ENCODE assay signal across 2 cellular contexts in the genomic region with DNA sequence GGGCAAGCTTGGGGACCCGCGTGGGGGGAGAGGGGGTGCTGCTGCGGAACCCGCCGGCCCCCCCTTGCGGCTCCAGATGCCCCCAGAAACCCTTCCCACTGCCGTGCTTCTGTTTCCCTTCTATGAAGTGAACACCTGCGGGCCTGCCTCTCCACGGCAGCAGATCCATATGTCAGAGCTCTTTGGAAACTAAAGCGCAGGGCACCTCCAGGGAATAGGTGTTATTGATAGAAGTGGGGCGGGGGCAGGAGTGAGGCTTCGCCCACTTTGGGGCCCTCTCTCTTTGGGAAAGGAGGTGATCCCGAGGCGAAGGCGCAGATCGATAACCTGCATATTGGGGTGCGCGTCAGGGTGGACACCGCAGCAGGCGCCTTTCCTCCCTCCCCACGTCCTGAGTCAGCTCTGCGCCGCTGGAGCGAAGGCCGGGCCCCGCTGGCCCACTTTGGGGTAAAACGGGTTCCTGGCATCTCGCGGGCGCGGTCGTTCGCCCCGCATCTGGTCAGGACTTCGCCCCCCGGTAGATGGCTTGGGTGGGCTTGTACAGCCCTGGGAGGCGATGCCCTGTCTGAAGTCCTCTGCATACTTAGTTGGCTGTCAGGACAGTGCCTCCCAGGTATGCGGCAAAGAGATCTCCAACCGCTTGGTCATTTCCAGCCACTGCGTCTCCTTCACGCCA.
TF ChIP-seq lines count a peak whose summit lies in the region.

No MANE protein-coding gene starts in this region.

TF ChIP-seq in K562, 482 proteins besides CTCF, POLR2A, EP300 and RAD21 (continues in another document):
- no peak for TF ChIP-seq ESRRA (IDR thresholded peaks at IDR 0.05; ENCODE audit: borderline replicate concordance, low read depth)
- TF ChIP-seq, protein P1, sequence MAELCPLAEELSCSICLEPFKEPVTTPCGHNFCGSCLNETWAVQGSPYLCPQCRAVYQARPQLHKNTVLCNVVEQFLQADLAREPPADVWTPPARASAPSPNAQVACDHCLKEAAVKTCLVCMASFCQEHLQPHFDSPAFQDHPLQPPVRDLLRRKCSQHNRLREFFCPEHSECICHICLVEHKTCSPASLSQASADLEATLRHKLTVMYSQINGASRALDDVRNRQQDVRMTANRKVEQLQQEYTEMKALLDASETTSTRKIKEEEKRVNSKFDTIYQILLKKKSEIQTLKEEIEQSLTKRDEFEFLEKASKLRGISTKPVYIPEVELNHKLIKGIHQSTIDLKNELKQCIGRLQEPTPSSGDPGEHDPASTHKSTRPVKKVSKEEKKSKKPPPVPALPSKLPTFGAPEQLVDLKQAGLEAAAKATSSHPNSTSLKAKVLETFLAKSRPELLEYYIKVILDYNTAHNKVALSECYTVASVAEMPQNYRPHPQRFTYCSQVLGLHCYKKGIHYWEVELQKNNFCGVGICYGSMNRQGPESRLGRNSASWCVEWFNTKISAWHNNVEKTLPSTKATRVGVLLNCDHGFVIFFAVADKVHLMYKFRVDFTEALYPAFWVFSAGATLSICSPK (IDR thresholded peaks at IDR 0.05; ENCODE audit: borderline replicate concordance), result no peak
- no peak for TF ChIP-seq NCOA2 (IDR thresholded peaks at IDR 0.05; ENCODE audit: partially characterized antibody in 2 of 2)
- TF ChIP-seq, protein P2, sequence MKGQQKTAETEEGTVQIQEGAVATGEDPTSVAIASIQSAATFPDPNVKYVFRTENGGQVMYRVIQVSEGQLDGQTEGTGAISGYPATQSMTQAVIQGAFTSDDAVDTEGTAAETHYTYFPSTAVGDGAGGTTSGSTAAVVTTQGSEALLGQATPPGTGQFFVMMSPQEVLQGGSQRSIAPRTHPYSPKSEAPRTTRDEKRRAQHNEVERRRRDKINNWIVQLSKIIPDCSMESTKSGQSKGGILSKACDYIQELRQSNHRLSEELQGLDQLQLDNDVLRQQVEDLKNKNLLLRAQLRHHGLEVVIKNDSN (CRISPR knock-in tag; IDR thresholded peaks at IDR 0.05), result peak; percentile 17; the same call in 1 of the 2 replicates
- TF ChIP-seq ZNF232 (CRISPR knock-in tag; IDR thresholded peaks at IDR 0.05), result 0 out of 2 replicates have a peak, but pooled peaks have one; percentile 30
- 0 out of 2 replicates have a peak, but pooled peaks have one; percentile 11 for TF ChIP-seq HLTF (IDR thresholded peaks at IDR 0.05)
- TF ChIP-seq PHTF2 (CRISPR knock-in tag; IDR thresholded peaks at IDR 0.05), result no peak
- TF ChIP-seq TOE1 (IDR thresholded peaks at IDR 0.05; ENCODE audit: borderline replicate concordance), result 0 out of 2 replicates have a peak, but pooled peaks have one; percentile 38
- TF ChIP-seq TOE1 (CRISPR knock-in tag; IDR thresholded peaks at IDR 0.05; ENCODE audit: borderline replicate concordance, low read depth), result 0 out of 2 replicates have a peak, but pooled peaks have one; percentile 35
- peak; percentile 89 for TF ChIP-seq BRD4 (IDR thresholded peaks at IDR 0.05)
- TF ChIP-seq RBM22 (IDR thresholded peaks at IDR 0.05; ENCODE audit: low read depth, low read length, poor library complexity, severe bottlenecking), result peak; percentile 85
- TF ChIP-seq, protein P3, sequence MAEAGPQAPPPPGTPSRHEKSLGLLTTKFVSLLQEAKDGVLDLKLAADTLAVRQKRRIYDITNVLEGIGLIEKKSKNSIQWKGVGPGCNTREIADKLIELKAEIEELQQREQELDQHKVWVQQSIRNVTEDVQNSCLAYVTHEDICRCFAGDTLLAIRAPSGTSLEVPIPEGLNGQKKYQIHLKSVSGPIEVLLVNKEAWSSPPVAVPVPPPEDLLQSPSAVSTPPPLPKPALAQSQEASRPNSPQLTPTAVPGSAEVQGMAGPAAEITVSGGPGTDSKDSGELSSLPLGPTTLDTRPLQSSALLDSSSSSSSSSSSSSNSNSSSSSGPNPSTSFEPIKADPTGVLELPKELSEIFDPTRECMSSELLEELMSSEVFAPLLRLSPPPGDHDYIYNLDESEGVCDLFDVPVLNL (CRISPR knock-in tag; IDR thresholded peaks at IDR 0.05; ENCODE audit: low read depth), result 0 out of 2 replicates have a peak, but pooled peaks have one; percentile 60
- TF ChIP-seq FIP1L1 (IDR thresholded peaks at IDR 0.05; ENCODE audit: low read depth, low read length, poor library complexity, severe bottlenecking), result no peak
- TF ChIP-seq POLR2B (IDR thresholded peaks at IDR 0.05; ENCODE audit: low read depth, partially characterized antibody), result peak; percentile 0
- peak; percentile 32 for TF ChIP-seq TAF9B (IDR thresholded peaks at IDR 0.05; ENCODE audit: partially characterized antibody)
- TF ChIP-seq, protein P4, sequence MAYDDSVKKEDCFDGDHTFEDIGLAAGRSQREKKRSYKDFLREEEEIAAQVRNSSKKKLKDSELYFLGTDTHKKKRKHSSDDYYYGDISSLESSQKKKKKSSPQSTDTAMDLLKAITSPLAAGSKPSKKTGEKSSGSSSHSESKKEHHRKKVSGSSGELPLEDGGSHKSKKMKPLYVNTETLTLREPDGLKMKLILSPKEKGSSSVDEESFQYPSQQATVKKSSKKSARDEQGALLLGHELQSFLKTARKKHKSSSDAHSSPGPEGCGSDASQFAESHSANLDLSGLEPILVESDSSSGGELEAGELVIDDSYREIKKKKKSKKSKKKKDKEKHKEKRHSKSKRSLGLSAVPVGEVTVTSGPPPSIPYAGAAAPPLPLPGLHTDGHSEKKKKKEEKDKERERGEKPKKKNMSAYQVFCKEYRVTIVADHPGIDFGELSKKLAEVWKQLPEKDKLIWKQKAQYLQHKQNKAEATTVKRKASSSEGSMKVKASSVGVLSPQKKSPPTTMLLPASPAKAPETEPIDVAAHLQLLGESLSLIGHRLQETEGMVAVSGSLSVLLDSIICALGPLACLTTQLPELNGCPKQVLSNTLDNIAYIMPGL (CRISPR knock-in tag; IDR thresholded peaks at IDR 0.05), result peak; percentile 3; the same call in 1 of the 2 replicates
- TF ChIP-seq PHB (CRISPR knock-in tag; IDR thresholded peaks at IDR 0.05), result 0 out of 2 replicates have a peak, but pooled peaks have one; percentile 54
- TF ChIP-seq RBBP5 (IDR thresholded peaks at IDR 0.05; ENCODE audit: borderline replicate concordance, insufficient read depth, low read length, poor library complexity, severe bottlenecking), result peak; percentile 22
- no peak for TF ChIP-seq PHF20 (IDR thresholded peaks at IDR 0.05; ENCODE audit: partially characterized antibody)
- TF ChIP-seq FOXJ2 (tag; IDR thresholded peaks at IDR 0.05), result no peak
- TF ChIP-seq ETV6 (IDR thresholded peaks at IDR 0.05; ENCODE audit: borderline replicate concordance in 1 of 2, low read depth in 2 of 2, low read length in 1 of 2), result no peak
- TF ChIP-seq ETV6 (CRISPR knock-in tag; IDR thresholded peaks at IDR 0.05; ENCODE audit: borderline replicate concordance), result 0 out of 2 replicates have a peak, but pooled peaks have one; percentile 37
- no peak for TF ChIP-seq PRMT5 (CRISPR knock-in tag; IDR thresholded peaks at IDR 0.05)
- TF ChIP-seq SLC30A9 (CRISPR knock-in tag; IDR thresholded peaks at IDR 0.05), result 0 out of 2 replicates have a peak, but pooled peaks have one; percentile 73
- TF ChIP-seq ZNF12 (CRISPR knock-in tag; IDR thresholded peaks at IDR 0.05), result 0 out of 2 replicates have a peak, but pooled peaks have one; percentile 54
- TF ChIP-seq, protein P5, sequence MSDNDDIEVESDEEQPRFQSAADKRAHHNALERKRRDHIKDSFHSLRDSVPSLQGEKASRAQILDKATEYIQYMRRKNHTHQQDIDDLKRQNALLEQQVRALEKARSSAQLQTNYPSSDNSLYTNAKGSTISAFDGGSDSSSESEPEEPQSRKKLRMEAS (CRISPR knock-in tag; IDR thresholded peaks at IDR 0.05), result peak; percentile 11; the same call in 1 of the 2 replicates
- no peak for TF ChIP-seq TAL1 (IDR thresholded peaks at IDR 0.05)
- TF ChIP-seq ZNF316 (IDR thresholded peaks at IDR 0.05), result peak; percentile 10; the same call in 1 of the 2 replicates
- peak; percentile 91 for TF ChIP-seq RBFOX2 (IDR thresholded peaks at IDR 0.05; ENCODE audit: low read depth, low read length)

TF ChIP-seq in HepG2, 621 proteins besides CTCF, POLR2A, EP300 and RAD21 (continues in another document):
- TF ChIP-seq ZNF143 (CRISPR knock-in tag; IDR thresholded peaks at IDR 0.05), result no peak
- TF ChIP-seq, protein P6, sequence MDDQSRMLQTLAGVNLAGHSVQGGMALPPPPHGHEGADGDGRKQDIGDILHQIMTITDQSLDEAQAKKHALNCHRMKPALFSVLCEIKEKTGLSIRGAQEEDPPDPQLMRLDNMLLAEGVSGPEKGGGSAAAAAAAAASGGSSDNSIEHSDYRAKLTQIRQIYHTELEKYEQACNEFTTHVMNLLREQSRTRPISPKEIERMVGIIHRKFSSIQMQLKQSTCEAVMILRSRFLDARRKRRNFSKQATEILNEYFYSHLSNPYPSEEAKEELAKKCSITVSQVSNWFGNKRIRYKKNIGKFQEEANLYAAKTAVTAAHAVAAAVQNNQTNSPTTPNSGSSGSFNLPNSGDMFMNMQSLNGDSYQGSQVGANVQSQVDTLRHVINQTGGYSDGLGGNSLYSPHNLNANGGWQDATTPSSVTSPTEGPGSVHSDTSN (CRISPR knock-in tag; IDR thresholded peaks at IDR 0.05; ENCODE audit: borderline replicate concordance), result no peak
- TF ChIP-seq, protein P7, sequence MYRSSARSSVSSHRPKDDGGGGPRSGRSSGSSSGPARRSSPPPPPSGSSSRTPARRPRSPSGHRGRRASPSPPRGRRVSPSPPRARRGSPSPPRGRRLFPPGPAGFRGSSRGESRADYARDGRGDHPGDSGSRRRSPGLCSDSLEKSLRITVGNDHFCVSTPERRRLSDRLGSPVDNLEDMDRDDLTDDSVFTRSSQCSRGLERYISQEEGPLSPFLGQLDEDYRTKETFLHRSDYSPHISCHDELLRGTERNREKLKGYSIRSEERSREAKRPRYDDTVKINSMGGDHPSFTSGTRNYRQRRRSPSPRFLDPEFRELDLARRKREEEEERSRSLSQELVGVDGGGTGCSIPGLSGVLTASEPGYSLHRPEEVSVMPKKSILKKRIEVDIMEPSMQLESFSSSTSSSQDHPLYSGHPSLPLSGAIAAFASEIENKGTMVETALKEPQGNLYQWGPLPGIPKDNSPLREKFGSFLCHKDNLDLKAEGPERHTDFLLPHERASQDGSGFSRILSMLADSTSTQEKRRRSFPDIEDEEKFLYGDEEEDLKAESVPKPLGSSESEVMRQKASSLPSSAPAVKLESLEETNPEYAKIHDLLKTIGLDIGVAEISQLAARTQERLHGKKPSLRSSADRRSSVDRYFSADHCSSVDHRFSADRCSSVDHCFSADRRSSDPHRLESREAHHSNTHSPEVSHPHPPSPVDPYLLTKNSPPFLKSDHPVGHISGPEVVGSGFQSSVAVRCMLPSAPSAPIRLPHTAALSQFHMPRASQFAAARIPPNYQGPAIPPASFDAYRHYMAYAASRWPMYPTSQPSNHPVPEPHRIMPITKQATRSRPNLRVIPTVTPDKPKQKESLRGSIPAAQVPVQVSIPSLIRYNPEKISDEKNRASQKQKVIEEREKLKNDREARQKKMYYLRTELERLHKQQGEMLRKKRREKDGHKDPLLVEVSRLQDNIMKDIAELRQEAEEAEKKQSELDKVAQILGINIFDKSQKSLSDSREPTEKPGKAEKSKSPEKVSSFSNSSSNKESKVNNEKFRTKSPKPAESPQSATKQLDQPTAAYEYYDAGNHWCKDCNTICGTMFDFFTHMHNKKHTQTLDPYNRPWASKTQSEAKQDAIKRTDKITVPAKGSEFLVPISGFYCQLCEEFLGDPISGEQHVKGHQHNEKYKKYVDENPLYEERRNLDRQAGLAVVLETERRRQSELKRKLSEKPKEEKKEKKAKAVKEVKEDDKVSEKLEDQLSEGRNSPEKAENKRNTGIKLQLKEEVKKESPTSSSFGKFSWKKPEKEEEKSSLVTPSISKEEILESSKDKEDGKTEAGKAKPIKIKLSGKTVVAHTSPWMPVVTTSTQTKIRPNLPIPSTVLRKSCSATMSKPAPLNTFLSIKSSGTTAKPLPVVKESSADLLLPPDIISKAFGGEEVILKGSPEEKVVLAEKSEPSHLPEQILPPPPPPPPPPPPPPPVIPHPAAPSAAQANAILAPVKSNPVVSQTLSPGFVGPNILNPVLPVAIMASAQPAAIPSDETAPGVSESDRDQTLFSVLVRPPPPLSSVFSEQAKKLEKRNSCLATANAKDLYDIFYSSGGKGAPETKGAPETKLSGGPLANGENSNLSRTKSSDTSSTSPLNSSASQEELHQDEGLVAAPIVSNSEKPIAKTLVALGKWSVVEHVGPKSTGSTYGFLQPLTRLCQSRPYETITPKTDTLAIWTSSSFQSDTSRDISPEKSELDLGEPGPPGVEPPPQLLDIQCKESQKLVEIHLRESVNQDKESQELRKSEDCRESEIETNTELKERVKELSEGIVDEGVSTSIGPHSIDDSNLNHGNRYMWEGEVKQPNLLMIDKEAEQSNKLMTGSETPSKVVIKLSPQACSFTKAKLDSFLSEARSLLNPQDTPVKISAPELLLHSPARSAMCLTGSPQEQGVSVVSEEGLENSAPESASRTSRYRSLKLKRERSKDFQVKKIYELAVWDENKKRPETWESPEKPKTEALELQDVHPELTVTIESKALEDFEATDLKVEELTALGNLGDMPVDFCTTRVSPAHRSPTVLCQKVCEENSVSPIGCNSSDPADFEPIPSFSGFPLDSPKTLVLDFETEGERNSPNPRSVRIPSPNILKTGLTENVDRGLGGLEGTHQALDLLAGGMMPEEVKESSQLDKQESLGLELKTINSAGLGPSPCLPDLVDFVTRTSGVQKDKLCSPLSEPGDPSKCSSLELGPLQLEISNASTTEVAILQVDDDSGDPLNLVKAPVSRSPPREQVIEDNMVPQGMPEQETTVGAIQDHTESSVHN (CRISPR knock-in tag; IDR thresholded peaks at IDR 0.05), result no peak
- no peak for TF ChIP-seq ZNF350 (CRISPR knock-in tag; IDR thresholded peaks at IDR 0.05; ENCODE audit: borderline replicate concordance, low read depth)
- TF ChIP-seq SPEN (CRISPR knock-in tag; IDR thresholded peaks at IDR 0.05; ENCODE audit: low read depth), result no peak
- TF ChIP-seq POLR2G (IDR thresholded peaks at IDR 0.05; ENCODE audit: low read depth, low read length), result no peak
- TF ChIP-seq, protein P8, sequence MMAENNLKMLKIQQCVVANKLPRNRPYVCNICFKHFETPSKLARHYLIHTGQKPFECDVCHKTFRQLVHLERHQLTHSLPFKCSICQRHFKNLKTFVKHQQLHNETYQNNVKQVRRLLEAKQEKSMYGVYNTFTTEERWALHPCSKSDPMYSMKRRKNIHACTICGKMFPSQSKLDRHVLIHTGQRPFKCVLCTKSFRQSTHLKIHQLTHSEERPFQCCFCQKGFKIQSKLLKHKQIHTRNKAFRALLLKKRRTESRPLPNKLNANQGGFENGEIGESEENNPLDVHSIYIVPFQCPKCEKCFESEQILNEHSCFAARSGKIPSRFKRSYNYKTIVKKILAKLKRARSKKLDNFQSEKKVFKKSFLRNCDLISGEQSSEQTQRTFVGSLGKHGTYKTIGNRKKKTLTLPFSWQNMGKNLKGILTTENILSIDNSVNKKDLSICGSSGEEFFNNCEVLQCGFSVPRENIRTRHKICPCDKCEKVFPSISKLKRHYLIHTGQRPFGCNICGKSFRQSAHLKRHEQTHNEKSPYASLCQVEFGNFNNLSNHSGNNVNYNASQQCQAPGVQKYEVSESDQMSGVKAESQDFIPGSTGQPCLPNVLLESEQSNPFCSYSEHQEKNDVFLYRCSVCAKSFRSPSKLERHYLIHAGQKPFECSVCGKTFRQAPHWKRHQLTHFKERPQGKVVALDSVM (CRISPR knock-in tag; IDR thresholded peaks at IDR 0.05), result no peak
- no peak for TF ChIP-seq ZNF260 (CRISPR knock-in tag; IDR thresholded peaks at IDR 0.05; ENCODE audit: borderline replicate concordance, low read depth)
- TF ChIP-seq CHD4 (IDR thresholded peaks at IDR 0.05; ENCODE audit: borderline replicate concordance, low read length), result no peak
- TF ChIP-seq, protein P9, sequence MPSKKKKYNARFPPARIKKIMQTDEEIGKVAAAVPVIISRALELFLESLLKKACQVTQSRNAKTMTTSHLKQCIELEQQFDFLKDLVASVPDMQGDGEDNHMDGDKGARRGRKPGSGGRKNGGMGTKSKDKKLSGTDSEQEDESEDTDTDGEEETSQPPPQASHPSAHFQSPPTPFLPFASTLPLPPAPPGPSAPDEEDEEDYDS (CRISPR knock-in tag; IDR thresholded peaks at IDR 0.05), result no peak
- no peak for TF ChIP-seq SMC3 (IDR thresholded peaks at IDR 0.05; ENCODE audit: low read length)
- TF ChIP-seq ZC3H13 (CRISPR knock-in tag; IDR thresholded peaks at IDR 0.05), result no peak
- TF ChIP-seq ZNF24 (IDR thresholded peaks at IDR 0.05), result no peak
